Comparison of ENCODE assay signal across 16 cellular contexts in genomic region chr21:28833181-28833580, GRCh38.
A peak's percentile ranks its signal among the peaks of the same experiment; 100 is the strongest.
DNase-seq lines count a peak whose midpoint lies in the region; ATAC-seq and TF ChIP-seq lines count a peak whose summit lies in the region.
"Had no signal": no experiment of that assay in that cellular context is flagged by ENCODE, and none has a peak within 500 bp of the region (broad histone marks: within the 10 kb centered on the region; RNA-seq: fewer than 3 reads in every experiment).

No MANE protein-coding gene starts in this region.

- TF ChIP-seq CTCF in HEK293 (tag by site-specific recombination; IDR thresholded peaks at IDR 0.05) = no peak
- TF ChIP-seq CTCF in mucosa of descending colon (IDR thresholded peaks at IDR 0.05) = no peak
- no peak for TF ChIP-seq CTCF in GM10248 (IDR thresholded peaks at IDR 0.05; ENCODE audit: control extremely low read depth, extremely low read depth, low read depth, missing control alignments)

- H3K36me3 ChIP-seq in HEK293 (ENCODE audit: control insufficient read depth in 2 of 2, insufficient read depth in 1 of 2, low read length in 2 of 2) (no peaks in the 10 kb centered on the region), mucosa of descending colon (ENCODE audit: low read depth) (no peaks in the 10 kb centered on the region)

- no peak overlapping the region for H3K27ac ChIP-seq in HEK293 (ENCODE audit: extremely low read depth, low read depth, low read length)
- H3K27ac ChIP-seq: body of pancreas had no signal

- ATAC-seq in mucosa of descending colon (peak; percentile 27), HG03520 (IDR thresholded peaks at IDR 0.05; ENCODE audit: unreplicated experiment) (no peak)
- ATAC-seq: body of pancreas had no signal

- peaks cover 4% of the 10 kb centered on the region for H3K9me3 Mint-ChIP-seq in activated CD4-positive, alpha-beta T cell treated with anti-CD3 and anti-CD28 coated beads, Interleukin-2, amount 10 ng/mL, durations not matched to agents 24 days and 14 days
- no peaks in the 10 kb centered on the region for H3K9me3 Mint-ChIP-seq in activated T-helper 1 cell treated with anti-CD3 and anti-CD28 coated beads, Interleukin-12 subunit alpha, Interleukin-12 subunit beta, Interleukin-2, Interleukin-4 antibody, amounts not matched to agents 30 ng/mL and 10 ng/mL and 1 ng/mL, durations not matched to agents 14 hours and 24 hours and 36 hours

- no peaks in the 10 kb centered on the region for H3K4me1 ChIP-seq in HEK293 (ENCODE audit: control insufficient read depth, insufficient read depth, low read length)
- H3K4me1 ChIP-seq in mucosa of descending colon (ENCODE audit: low read depth) = no peaks in the 10 kb centered on the region
- H3K4me1 ChIP-seq: body of pancreas had no signal

- intact Hi-C loops in activated CD4-positive, alpha-beta T cell treated with anti-CD3 and anti-CD28 coated beads, Interleukin-2, amount 10 ng/mL, durations not matched to agents 24 days and 14 days (cut with micrococcal nuclease) = loop anchor here (10.0 kb wide), 1 partner anchor 1882 kb away; the partner anchor contains the start of gene KRTAP21-3
- intact Hi-C loops in activated T-helper 1 cell treated with anti-CD3 and anti-CD28 coated beads, Interleukin-12 subunit alpha, Interleukin-12 subunit beta, Interleukin-2, Interleukin-4 antibody, amounts not matched to agents 30 ng/mL and 10 ng/mL and 1 ng/mL, durations not matched to agents 14 hours and 24 hours and 36 hours (cut with micrococcal nuclease) = loop anchor here (2.0 to 10.0 kb wide), 2 partner anchors 108 to 192 kb away; partner anchors contain the start of gene USP16
- intact Hi-C loops in mucosa of descending colon (cut with DNase I, micrococcal nuclease) = no loop called here

- POLR2A ChIA-PET in HEK293 (lab: Yijun Ruan, JAX) (no interaction called here), GM10248 (lab: Yijun Ruan, JAX) (no interaction called here)

- H3K36me3 Mint-ChIP-seq in activated CD4-positive, alpha-beta T cell treated with anti-CD3 and anti-CD28 coated beads, Interleukin-2, amount 10 ng/mL, durations not matched to agents 24 days and 14 days (ENCODE audit: low read depth) = peaks cover 16% of the 10 kb centered on the region
- peaks cover 17% of the 10 kb centered on the region for H3K36me3 Mint-ChIP-seq in activated T-helper 1 cell treated with anti-CD3 and anti-CD28 coated beads, Interleukin-12 subunit alpha, Interleukin-12 subunit beta, Interleukin-2, Interleukin-4 antibody, amounts not matched to agents 30 ng/mL and 10 ng/mL and 1 ng/mL, durations not matched to agents 14 hours and 24 hours and 36 hours (ENCODE audit: low read depth)

- H3K4me1 Mint-ChIP-seq in activated CD4-positive, alpha-beta T cell treated with anti-CD3 and anti-CD28 coated beads, Interleukin-2, amount 10 ng/mL, durations not matched to agents 24 days and 14 days = peaks cover 64% of the 10 kb centered on the region
- H3K4me1 Mint-ChIP-seq in activated T-helper 1 cell treated with anti-CD3 and anti-CD28 coated beads, Interleukin-12 subunit alpha, Interleukin-12 subunit beta, Interleukin-2, Interleukin-4 antibody, amounts not matched to agents 30 ng/mL and 10 ng/mL and 1 ng/mL, durations not matched to agents 14 hours and 24 hours and 36 hours (ENCODE audit: low read depth) = peaks cover 73% of the 10 kb centered on the region

- no peaks in the 10 kb centered on the region for H3K27me3 Mint-ChIP-seq in activated CD4-positive, alpha-beta T cell treated with anti-CD3 and anti-CD28 coated beads, Interleukin-2, amount 10 ng/mL, durations not matched to agents 24 days and 14 days
- H3K27me3 Mint-ChIP-seq in activated T-helper 1 cell treated with anti-CD3 and anti-CD28 coated beads, Interleukin-12 subunit alpha, Interleukin-12 subunit beta, Interleukin-2, Interleukin-4 antibody, amounts not matched to agents 30 ng/mL and 10 ng/mL and 1 ng/mL, durations not matched to agents 14 hours and 24 hours and 36 hours (ENCODE audit: insufficient read depth) = peaks cover 2% of the 10 kb centered on the region

- CTCF ChIA-PET in HEK293 (lab: Yijun Ruan, JAX) (no interaction called here), GM10248 (lab: Yijun Ruan, JAX) (interaction anchor here (1.2 kb wide), 1 partner anchor 10 kb away, joined by 3 read pairs; no protein-coding TSS in a partner anchor)

- H3K9me3 ChIP-seq in HEK293 (ENCODE audit: control insufficient read depth, insufficient read depth, low read depth, low read length) (no peaks in the 10 kb centered on the region), mucosa of descending colon (no peaks in the 10 kb centered on the region)
- H3K9me3 ChIP-seq: body of pancreas had no signal

- peak overlapping the region; percentile 83 for H3K27ac Mint-ChIP-seq in activated CD4-positive, alpha-beta T cell treated with anti-CD3 and anti-CD28 coated beads, Interleukin-2, amount 10 ng/mL, durations not matched to agents 24 days and 14 days
- peak overlapping the region; percentile 88 for H3K27ac Mint-ChIP-seq in activated T-helper 1 cell treated with anti-CD3 and anti-CD28 coated beads, Interleukin-12 subunit alpha, Interleukin-12 subunit beta, Interleukin-2, Interleukin-4 antibody, amounts not matched to agents 30 ng/mL and 10 ng/mL and 1 ng/mL, durations not matched to agents 14 hours and 24 hours and 36 hours

- peak overlapping the region; percentile 75 for H3K4me3 Mint-ChIP-seq in activated CD4-positive, alpha-beta T cell treated with anti-CD3 and anti-CD28 coated beads, Interleukin-2, amount 10 ng/mL, durations not matched to agents 24 days and 14 days
- H3K4me3 Mint-ChIP-seq in activated T-helper 1 cell treated with anti-CD3 and anti-CD28 coated beads, Interleukin-12 subunit alpha, Interleukin-12 subunit beta, Interleukin-2, Interleukin-4 antibody, amounts not matched to agents 30 ng/mL and 10 ng/mL and 1 ng/mL, durations not matched to agents 14 hours and 24 hours and 36 hours = peak overlapping the region; percentile 43

- H3K4me3 ChIP-seq in HEK293 (ENCODE audit: low read depth, low read length) (no peak overlapping the region), mucosa of descending colon (no peak overlapping the region)
- H3K4me3 ChIP-seq: body of pancreas, skin epidermis had no signal

- peak; percentile 53 for DNase-seq in activated CD4-positive, alpha-beta T cell treated with anti-CD3 and anti-CD28 coated beads, Interleukin-2, amount 10 ng/mL, durations not matched to agents 24 days and 14 days
- no peak for DNase-seq in activated CD4-positive, alpha-beta T cell treated with anti-CD3 and anti-CD28 coated beads, Interleukin-2, amount 50 U/mL, for 48 hours
- no peak for DNase-seq in activated T-helper 1 cell treated with anti-CD3 and anti-CD28 coated beads, Interleukin-12 subunit alpha, Interleukin-12 subunit beta, Interleukin-2, Interleukin-4 antibody, amounts not matched to agents 30 ng/mL and 10 ng/mL and 1 ng/mL, durations not matched to agents 14 hours and 24 hours and 36 hours (ENCODE audit: low spot score)
- DNase-seq in mucosa of descending colon (no peak), superior temporal gyrus (ENCODE audit: extremely low spot score) (no peak), GM10248 (ENCODE audit: extremely low spot score) (no peak)
- DNase-seq: activated CD4-positive, CD25-positive, alpha-beta regulatory T cell; body of pancreas; effector CD4-positive, alpha-beta T cell; foreskin melanocyte; mesendoderm; NCI-H1092; NCI-H2171 had no signal

TF ChIP-seq in HEK293, 187 proteins besides CTCF, POLR2A, EP300 and RAD21 (continues in another document):
- TF ChIP-seq GLIS1 (tag by site-specific recombination; IDR thresholded peaks at IDR 0.05) (no peak), ZBTB10 (tag by site-specific recombination; IDR thresholded peaks at IDR 0.05) (no peak), ZNF768 (tag by site-specific recombination; IDR thresholded peaks at IDR 0.05) (no peak), ZBTB21 (tag by site-specific recombination; IDR thresholded peaks at IDR 0.05) (peak; percentile 53; the same call in 1 of the 2 replicates), ZNF274 (IDR thresholded peaks at IDR 0.05; ENCODE audit: low read length) (no peak), ZNF274 (tag by site-specific recombination; IDR thresholded peaks at IDR 0.05; ENCODE audit: borderline replicate concordance) (no peak), ZNF2 (tag by site-specific recombination; IDR thresholded peaks at IDR 0.05) (no peak)
- TF ChIP-seq, protein P1, sequence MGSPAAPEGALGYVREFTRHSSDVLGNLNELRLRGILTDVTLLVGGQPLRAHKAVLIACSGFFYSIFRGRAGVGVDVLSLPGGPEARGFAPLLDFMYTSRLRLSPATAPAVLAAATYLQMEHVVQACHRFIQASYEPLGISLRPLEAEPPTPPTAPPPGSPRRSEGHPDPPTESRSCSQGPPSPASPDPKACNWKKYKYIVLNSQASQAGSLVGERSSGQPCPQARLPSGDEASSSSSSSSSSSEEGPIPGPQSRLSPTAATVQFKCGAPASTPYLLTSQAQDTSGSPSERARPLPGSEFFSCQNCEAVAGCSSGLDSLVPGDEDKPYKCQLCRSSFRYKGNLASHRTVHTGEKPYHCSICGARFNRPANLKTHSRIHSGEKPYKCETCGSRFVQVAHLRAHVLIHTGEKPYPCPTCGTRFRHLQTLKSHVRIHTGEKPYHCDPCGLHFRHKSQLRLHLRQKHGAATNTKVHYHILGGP (tag by site-specific recombination; IDR thresholded peaks at IDR 0.05) = peak; percentile 90

Comparison
In these comparisons a context has a peak if more than half of its experiments do, and no peak if none do; other contexts are left out.
1. intact Hi-C loops: an anchor here in activated CD4-positive, alpha-beta T cell treated with anti-CD3 and anti-CD28 coated beads, Interleukin-2, amount 10 ng/mL, durations not matched to agents 24 days and 14 days (10.0 kb wide) and activated T-helper 1 cell treated with anti-CD3 and anti-CD28 coated beads, Interleukin-12 subunit alpha, Interleukin-12 subunit beta, Interleukin-2, Interleukin-4 antibody, amounts not matched to agents 30 ng/mL and 10 ng/mL and 1 ng/mL, durations not matched to agents 14 hours and 24 hours and 36 hours (2.0 to 10.0 kb wide); none called in mucosa of descending colon.